Comparison of ENCODE assay signal across 1 cellular context in the genomic region with DNA sequence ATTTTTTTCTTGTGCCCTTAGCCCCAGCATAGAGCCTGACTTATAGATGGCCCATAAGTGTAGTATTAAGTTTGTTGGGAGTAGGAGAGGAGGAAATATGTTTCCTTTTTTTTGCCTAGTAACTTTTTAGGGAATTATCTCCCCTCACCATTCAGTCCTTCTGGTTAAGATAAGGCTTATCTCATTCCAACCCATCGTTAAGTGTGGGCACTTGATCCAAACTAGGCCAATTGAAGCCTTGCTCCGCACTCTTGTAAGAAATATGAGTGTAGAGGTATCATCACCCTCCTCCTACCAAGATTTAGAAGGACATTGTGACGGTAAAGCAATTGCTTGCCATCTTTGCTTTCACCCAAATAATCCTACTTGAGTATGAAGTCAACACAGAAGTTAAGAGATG.
TF ChIP-seq lines count a peak whose summit lies in the region.

No MANE protein-coding gene starts in this region.

TF ChIP-seq in K562, 482 proteins besides CTCF, POLR2A, EP300 and RAD21 (continued from another document and continues in another):
- TF ChIP-seq, protein P1, sequence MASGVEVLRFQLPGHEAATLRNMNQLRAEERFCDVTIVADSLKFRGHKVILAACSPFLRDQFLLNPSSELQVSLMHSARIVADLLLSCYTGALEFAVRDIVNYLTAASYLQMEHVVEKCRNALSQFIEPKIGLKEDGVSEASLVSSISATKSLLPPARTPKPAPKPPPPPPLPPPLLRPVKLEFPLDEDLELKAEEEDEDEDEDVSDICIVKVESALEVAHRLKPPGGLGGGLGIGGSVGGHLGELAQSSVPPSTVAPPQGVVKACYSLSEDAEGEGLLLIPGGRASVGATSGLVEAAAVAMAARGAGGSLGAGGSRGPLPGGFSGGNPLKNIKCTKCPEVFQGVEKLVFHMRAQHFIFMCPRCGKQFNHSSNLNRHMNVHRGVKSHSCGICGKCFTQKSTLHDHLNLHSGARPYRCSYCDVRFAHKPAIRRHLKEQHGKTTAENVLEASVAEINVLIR (CRISPR knock-in tag; IDR thresholded peaks at IDR 0.05), result no peak
- TF ChIP-seq KAT2B (IDR thresholded peaks at IDR 0.05; ENCODE audit: low read depth, low read length), result no peak
- TF ChIP-seq MECOM (CRISPR knock-in tag; IDR thresholded peaks at IDR 0.05), result no peak
- no peak for TF ChIP-seq MIER1 (IDR thresholded peaks at IDR 0.05; ENCODE audit: low read depth)
- TF ChIP-seq SIX5 (IDR thresholded peaks at IDR 0.05; ENCODE audit: borderline replicate concordance in 1 of 2, insufficient read depth in 1 of 2, low read depth in 1 of 2, low read length in 2 of 2), result no peak
- TF ChIP-seq ZNF77 (CRISPR knock-in tag; IDR thresholded peaks at IDR 0.05), result no peak
- 0 out of 2 replicates have a peak, but pooled peaks have one; percentile 27 for TF ChIP-seq RB1 (IDR thresholded peaks at IDR 0.05; ENCODE audit: low read depth)
- TF ChIP-seq STAT5A (IDR thresholded peaks at IDR 0.05; ENCODE audit: borderline replicate concordance, low read length), result peak; percentile 58; the same call in 1 of the 2 replicates
- TF ChIP-seq, protein P2, sequence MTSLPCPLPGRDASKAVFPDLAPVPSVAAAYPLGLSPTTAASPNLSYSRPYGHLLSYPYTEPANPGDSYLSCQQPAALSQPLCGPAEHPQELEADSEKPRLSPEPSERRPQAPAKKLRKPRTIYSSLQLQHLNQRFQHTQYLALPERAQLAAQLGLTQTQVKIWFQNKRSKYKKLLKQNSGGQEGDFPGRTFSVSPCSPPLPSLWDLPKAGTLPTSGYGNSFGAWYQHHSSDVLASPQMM (CRISPR knock-in tag; IDR thresholded peaks at IDR 0.05), result no peak
- no peak for TF ChIP-seq HDAC6 (IDR thresholded peaks at IDR 0.05; ENCODE audit: low read depth, low read length)
- TF ChIP-seq, protein P3, sequence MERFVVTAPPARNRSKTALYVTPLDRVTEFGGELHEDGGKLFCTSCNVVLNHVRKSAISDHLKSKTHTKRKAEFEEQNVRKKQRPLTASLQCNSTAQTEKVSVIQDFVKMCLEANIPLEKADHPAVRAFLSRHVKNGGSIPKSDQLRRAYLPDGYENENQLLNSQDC (CRISPR knock-in tag; IDR thresholded peaks at IDR 0.05), result no peak
- TF ChIP-seq ZBED1 (IDR thresholded peaks at IDR 0.05), result no peak
- TF ChIP-seq, protein P4, sequence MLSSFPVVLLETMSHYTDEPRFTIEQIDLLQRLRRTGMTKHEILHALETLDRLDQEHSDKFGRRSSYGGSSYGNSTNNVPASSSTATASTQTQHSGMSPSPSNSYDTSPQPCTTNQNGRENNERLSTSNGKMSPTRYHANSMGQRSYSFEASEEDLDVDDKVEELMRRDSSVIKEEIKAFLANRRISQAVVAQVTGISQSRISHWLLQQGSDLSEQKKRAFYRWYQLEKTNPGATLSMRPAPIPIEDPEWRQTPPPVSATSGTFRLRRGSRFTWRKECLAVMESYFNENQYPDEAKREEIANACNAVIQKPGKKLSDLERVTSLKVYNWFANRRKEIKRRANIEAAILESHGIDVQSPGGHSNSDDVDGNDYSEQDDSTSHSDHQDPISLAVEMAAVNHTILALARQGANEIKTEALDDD (IDR thresholded peaks at IDR 0.05), result peak; percentile 84
- no peak for TF ChIP-seq RBM34 (IDR thresholded peaks at IDR 0.05; ENCODE audit: borderline replicate concordance, insufficient read depth, low read length)
- TF ChIP-seq ZNF274 (IDR thresholded peaks at IDR 0.05; ENCODE audit: borderline replicate concordance, low read depth, low read length), result no peak
- peak; percentile 37; the same call in 1 of the 2 replicates for TF ChIP-seq ATF7 (IDR thresholded peaks at IDR 0.05)
- TF ChIP-seq TCF3 (CRISPR knock-in tag; IDR thresholded peaks at IDR 0.05), result peak; percentile 92
- TF ChIP-seq FOXP1 (CRISPR knock-in tag; IDR thresholded peaks at IDR 0.05), result no peak
- TF ChIP-seq TOE1 (IDR thresholded peaks at IDR 0.05; ENCODE audit: borderline replicate concordance), result no peak; the same call in 1 of the 2 replicates
- no peak for TF ChIP-seq TOE1 (CRISPR knock-in tag; IDR thresholded peaks at IDR 0.05; ENCODE audit: borderline replicate concordance, low read depth)
- no peak for TF ChIP-seq SRSF9 (IDR thresholded peaks at IDR 0.05; ENCODE audit: borderline replicate concordance, low read depth, low read length)
- TF ChIP-seq KAT8 (IDR thresholded peaks at IDR 0.05; ENCODE audit: low read depth), result no peak
- TF ChIP-seq PRPF4 (IDR thresholded peaks at IDR 0.05; ENCODE audit: insufficient read depth, low read depth, low read length, poor library complexity, severe bottlenecking), result no peak
- TF ChIP-seq ELF4 (CRISPR knock-in tag; IDR thresholded peaks at IDR 0.05), result peak; percentile 19; the same call in 1 of the 2 replicates
- no peak for TF ChIP-seq ERF (CRISPR knock-in tag; IDR thresholded peaks at IDR 0.05)
- TF ChIP-seq ZNF561 (CRISPR knock-in tag; conservative IDR thresholded peaks at IDR 0.05), result no peak
- TF ChIP-seq, protein P5, sequence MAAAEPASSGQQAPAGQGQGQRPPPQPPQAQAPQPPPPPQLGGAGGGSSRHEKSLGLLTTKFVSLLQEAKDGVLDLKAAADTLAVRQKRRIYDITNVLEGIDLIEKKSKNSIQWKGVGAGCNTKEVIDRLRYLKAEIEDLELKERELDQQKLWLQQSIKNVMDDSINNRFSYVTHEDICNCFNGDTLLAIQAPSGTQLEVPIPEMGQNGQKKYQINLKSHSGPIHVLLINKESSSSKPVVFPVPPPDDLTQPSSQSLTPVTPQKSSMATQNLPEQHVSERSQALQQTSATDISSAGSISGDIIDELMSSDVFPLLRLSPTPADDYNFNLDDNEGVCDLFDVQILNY (CRISPR knock-in tag; IDR thresholded peaks at IDR 0.05), result no peak
- TF ChIP-seq ZNF134 (CRISPR knock-in tag; conservative IDR thresholded peaks at IDR 0.05), result no peak
- no peak for TF ChIP-seq NR2F6 (CRISPR knock-in tag; IDR thresholded peaks at IDR 0.05)
- no peak for TF ChIP-seq HNRNPUL1 (IDR thresholded peaks at IDR 0.05; ENCODE audit: low read length)
- TF ChIP-seq ZNF830 (CRISPR knock-in tag; IDR thresholded peaks at IDR 0.05), result no peak
- TF ChIP-seq, protein P6, sequence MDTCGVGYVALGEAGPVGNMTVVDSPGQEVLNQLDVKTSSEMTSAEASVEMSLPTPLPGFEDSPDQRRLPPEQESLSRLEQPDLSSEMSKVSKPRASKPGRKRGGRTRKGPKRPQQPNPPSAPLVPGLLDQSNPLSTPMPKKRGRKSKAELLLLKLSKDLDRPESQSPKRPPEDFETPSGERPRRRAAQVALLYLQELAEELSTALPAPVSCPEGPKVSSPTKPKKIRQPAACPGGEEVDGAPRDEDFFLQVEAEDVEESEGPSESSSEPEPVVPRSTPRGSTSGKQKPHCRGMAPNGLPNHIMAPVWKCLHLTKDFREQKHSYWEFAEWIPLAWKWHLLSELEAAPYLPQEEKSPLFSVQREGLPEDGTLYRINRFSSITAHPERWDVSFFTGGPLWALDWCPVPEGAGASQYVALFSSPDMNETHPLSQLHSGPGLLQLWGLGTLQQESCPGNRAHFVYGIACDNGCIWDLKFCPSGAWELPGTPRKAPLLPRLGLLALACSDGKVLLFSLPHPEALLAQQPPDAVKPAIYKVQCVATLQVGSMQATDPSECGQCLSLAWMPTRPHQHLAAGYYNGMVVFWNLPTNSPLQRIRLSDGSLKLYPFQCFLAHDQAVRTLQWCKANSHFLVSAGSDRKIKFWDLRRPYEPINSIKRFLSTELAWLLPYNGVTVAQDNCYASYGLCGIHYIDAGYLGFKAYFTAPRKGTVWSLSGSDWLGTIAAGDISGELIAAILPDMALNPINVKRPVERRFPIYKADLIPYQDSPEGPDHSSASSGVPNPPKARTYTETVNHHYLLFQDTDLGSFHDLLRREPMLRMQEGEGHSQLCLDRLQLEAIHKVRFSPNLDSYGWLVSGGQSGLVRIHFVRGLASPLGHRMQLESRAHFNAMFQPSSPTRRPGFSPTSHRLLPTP (IDR thresholded peaks at IDR 0.05; ENCODE audit: borderline replicate concordance, extremely low read depth, insufficient read length), result no peak
- TF ChIP-seq, protein P7, sequence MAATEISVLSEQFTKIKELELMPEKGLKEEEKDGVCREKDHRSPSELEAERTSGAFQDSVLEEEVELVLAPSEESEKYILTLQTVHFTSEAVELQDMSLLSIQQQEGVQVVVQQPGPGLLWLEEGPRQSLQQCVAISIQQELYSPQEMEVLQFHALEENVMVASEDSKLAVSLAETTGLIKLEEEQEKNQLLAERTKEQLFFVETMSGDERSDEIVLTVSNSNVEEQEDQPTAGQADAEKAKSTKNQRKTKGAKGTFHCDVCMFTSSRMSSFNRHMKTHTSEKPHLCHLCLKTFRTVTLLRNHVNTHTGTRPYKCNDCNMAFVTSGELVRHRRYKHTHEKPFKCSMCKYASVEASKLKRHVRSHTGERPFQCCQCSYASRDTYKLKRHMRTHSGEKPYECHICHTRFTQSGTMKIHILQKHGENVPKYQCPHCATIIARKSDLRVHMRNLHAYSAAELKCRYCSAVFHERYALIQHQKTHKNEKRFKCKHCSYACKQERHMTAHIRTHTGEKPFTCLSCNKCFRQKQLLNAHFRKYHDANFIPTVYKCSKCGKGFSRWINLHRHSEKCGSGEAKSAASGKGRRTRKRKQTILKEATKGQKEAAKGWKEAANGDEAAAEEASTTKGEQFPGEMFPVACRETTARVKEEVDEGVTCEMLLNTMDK (IDR thresholded peaks at IDR 0.05; ENCODE audit: borderline replicate concordance, insufficient read depth, low read depth, low read length, poor library complexity, severe bottlenecking), result no peak
- TF ChIP-seq NR4A1 (CRISPR knock-in tag; IDR thresholded peaks at IDR 0.05), result no peak
- 0 out of 2 replicates have a peak, but pooled peaks have one; percentile 37 for TF ChIP-seq NR4A1 (tag; IDR thresholded peaks at IDR 0.05)
- no peak for TF ChIP-seq ETV5 (CRISPR knock-in tag; IDR thresholded peaks at IDR 0.05; ENCODE audit: low read depth)
- no peak for TF ChIP-seq FOXJ3 (CRISPR knock-in tag; IDR thresholded peaks at IDR 0.05)
- TF ChIP-seq RBM25 (IDR thresholded peaks at IDR 0.05; ENCODE audit: low read depth, low read length, severe bottlenecking), result no peak
- no peak for TF ChIP-seq TCF7 (IDR thresholded peaks at IDR 0.05; ENCODE audit: borderline replicate concordance)
- TF ChIP-seq, protein P8, sequence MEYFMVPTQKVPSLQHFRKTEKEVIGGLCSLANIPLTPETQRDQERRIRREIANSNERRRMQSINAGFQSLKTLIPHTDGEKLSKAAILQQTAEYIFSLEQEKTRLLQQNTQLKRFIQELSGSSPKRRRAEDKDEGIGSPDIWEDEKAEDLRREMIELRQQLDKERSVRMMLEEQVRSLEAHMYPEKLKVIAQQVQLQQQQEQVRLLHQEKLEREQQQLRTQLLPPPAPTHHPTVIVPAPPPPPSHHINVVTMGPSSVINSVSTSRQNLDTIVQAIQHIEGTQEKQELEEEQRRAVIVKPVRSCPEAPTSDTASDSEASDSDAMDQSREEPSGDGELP (CRISPR knock-in tag; IDR thresholded peaks at IDR 0.05; ENCODE audit: borderline replicate concordance), result no peak
- no peak for TF ChIP-seq SIRT6 (IDR thresholded peaks at IDR 0.05; ENCODE audit: low read depth, low read length)
- no peak for TF ChIP-seq ASH1L (IDR thresholded peaks at IDR 0.05; ENCODE audit: borderline replicate concordance, low read depth, partially characterized antibody)
- TF ChIP-seq, protein P9, sequence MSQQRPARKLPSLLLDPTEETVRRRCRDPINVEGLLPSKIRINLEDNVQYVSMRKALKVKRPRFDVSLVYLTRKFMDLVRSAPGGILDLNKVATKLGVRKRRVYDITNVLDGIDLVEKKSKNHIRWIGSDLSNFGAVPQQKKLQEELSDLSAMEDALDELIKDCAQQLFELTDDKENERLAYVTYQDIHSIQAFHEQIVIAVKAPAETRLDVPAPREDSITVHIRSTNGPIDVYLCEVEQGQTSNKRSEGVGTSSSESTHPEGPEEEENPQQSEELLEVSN (IDR thresholded peaks at IDR 0.05; ENCODE audit: borderline replicate concordance in 1 of 2, extremely low read depth in 1 of 2, insufficient read depth in 1 of 2, insufficient read length in 1 of 2, low read depth in 1 of 2, low read length in 1 of 2, poor library complexity in 1 of 2, severe bottlenecking in 1 of 2), result no peak
- peak; percentile 95 for TF ChIP-seq TAL1 (IDR thresholded peaks at IDR 0.05)
- TF ChIP-seq HDGF (IDR thresholded peaks at IDR 0.05), result no peak
- no peak for TF ChIP-seq BDP1 (IDR thresholded peaks at IDR 0.05; ENCODE audit: insufficient read depth, insufficient read length)
- peak; percentile 64 for TF ChIP-seq NCOA1 (IDR thresholded peaks at IDR 0.05; ENCODE audit: low read depth)
- TF ChIP-seq, protein P10, sequence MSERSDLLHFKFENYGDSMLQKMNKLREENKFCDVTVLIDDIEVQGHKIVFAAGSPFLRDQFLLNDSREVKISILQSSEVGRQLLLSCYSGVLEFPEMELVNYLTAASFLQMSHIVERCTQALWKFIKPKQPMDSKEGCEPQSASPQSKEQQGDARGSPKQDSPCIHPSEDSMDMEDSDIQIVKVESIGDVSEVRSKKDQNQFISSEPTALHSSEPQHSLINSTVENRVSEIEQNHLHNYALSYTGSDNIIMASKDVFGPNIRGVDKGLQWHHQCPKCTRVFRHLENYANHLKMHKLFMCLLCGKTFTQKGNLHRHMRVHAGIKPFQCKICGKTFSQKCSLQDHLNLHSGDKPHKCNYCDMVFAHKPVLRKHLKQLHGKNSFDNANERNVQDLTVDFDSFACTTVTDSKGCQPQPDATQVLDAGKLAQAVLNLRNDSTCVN (CRISPR knock-in tag; IDR thresholded peaks at IDR 0.05), result no peak
- TF ChIP-seq ZKSCAN3 (CRISPR knock-in tag; IDR thresholded peaks at IDR 0.05), result no peak
- TF ChIP-seq DMBX1 (CRISPR knock-in tag; IDR thresholded peaks at IDR 0.05; ENCODE audit: borderline replicate concordance), result no peak; the same call in 1 of the 2 replicates
- TF ChIP-seq ZNF197 (CRISPR knock-in tag; IDR thresholded peaks at IDR 0.05; ENCODE audit: low read depth), result 0 out of 2 replicates have a peak, but pooled peaks have one; percentile 64
- TF ChIP-seq BACH1 (tag; IDR thresholded peaks at IDR 0.05), result no peak
- TF ChIP-seq BRD9 (IDR thresholded peaks at IDR 0.05; ENCODE audit: low read depth, partially characterized antibody), result no peak
- no peak for TF ChIP-seq MED1 (CRISPR knock-in tag; IDR thresholded peaks at IDR 0.05; ENCODE audit: borderline replicate concordance)
- no peak for TF ChIP-seq SREBF1 (IDR thresholded peaks at IDR 0.05; ENCODE audit: borderline replicate concordance, low read depth, low read length)
- TF ChIP-seq, protein P11, sequence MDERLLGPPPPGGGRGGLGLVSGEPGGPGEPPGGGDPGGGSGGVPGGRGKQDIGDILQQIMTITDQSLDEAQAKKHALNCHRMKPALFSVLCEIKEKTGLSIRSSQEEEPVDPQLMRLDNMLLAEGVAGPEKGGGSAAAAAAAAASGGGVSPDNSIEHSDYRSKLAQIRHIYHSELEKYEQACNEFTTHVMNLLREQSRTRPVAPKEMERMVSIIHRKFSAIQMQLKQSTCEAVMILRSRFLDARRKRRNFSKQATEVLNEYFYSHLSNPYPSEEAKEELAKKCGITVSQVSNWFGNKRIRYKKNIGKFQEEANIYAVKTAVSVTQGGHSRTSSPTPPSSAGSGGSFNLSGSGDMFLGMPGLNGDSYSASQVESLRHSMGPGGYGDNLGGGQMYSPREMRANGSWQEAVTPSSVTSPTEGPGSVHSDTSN (CRISPR knock-in tag; IDR thresholded peaks at IDR 0.05; ENCODE audit: low read depth), result no peak
- TF ChIP-seq, protein P11 (tag; conservative IDR thresholded peaks at IDR 0.05; ENCODE audit: low read depth), result peak; percentile 67
